In the genomic region with DNA sequence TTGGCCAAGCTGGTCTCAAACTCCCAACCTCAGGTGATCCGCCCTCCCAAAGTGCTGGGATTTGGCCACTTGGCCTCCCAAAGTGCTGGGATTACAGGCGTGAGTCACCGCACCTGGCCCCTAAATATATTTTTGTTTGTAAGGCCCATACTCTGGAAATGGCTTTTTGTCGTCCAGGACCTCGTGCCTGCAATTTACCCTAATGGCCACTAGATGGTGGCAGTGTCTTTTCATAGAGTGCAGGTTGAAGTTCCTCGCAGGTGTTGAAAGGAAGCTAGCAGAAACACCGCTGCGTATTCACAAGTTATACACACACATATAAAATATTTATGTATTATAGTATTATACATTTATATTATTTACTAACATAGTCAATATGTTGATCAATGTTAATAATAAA, we compare ENCODE assay signal across 8 cellular contexts.
DNase-seq lines count a peak whose midpoint lies in the region; ATAC-seq and TF ChIP-seq lines count a peak whose summit lies in the region.

No MANE protein-coding gene starts in this region.

- H3K27ac ChIP-seq in right atrium auricular region = no peak overlapping the region

- TF ChIP-seq CTCF in kidney epithelial cell (IDR thresholded peaks at IDR 0.05; ENCODE audit: insufficient read depth, low read length, poor library complexity, severe bottlenecking) (peak; percentile 64), right atrium auricular region (IDR thresholded peaks at IDR 0.05) (peak in 1 of 2 donors; percentile 48)

- H3K4me3 ChIP-seq in kidney epithelial cell (ENCODE audit: low read depth, low read length) (no peak overlapping the region), right atrium auricular region (no peak overlapping the region)

- peak; percentile 22 for DNase-seq in CMK (ENCODE audit: low read depth)
- peak; percentile 17 for DNase-seq in H4 (ENCODE audit: low spot score)
- DNase-seq in SKM-1 treated with dmso at 0.1 percent for 144 hours (lab: John Stamatoyannopoulos, UW; ENCODE audit: unreplicated experiment) = peak; percentile 32
- DNase-seq in kidney epithelial cell (ENCODE audit: low read depth) = no peak
- DNase-seq in epidermal melanocyte (ENCODE audit: insufficient read length, low spot score) = no peak
- no peak for DNase-seq in right atrium auricular region (ENCODE audit: low spot score)

- peaks cover 0 to 7% of the 10 kb centered on the region in 2 donors for H3K9me3 ChIP-seq in right atrium auricular region

- H3K36me3 ChIP-seq in kidney epithelial cell (ENCODE audit: control insufficient read depth, insufficient read depth, low read length) = no peaks in the 10 kb centered on the region
- no peaks in the 10 kb centered on the region for H3K36me3 ChIP-seq in right atrium auricular region

- ATAC-seq in GM18907 (IDR thresholded peaks at IDR 0.05; ENCODE audit: unreplicated experiment) = no peak
- ATAC-seq in HG02571 (IDR thresholded peaks at IDR 0.05; ENCODE audit: unreplicated experiment) = no peak

- no peaks in the 10 kb centered on the region for H3K27me3 ChIP-seq in kidney epithelial cell (ENCODE audit: control insufficient read depth, insufficient read depth, low read length)
- H3K27me3 ChIP-seq in right atrium auricular region = no peaks in the 10 kb centered on the region

- no peaks in the 10 kb centered on the region for H3K4me1 ChIP-seq in right atrium auricular region

Comparison
In these comparisons a context has a peak if more than half of its experiments do, and no peak if none do; other contexts are left out.
1. DNase-seq: peak in CMK (single experiment), H4 (single experiment) and SKM-1 treated with dmso at 0.1 percent for 144 hours (single experiment); none in kidney epithelial cell (single experiment), epidermal melanocyte (single experiment) and right atrium auricular region (single experiment).